2 cellular contexts compared by ENCODE assay signal in the genomic region with DNA sequence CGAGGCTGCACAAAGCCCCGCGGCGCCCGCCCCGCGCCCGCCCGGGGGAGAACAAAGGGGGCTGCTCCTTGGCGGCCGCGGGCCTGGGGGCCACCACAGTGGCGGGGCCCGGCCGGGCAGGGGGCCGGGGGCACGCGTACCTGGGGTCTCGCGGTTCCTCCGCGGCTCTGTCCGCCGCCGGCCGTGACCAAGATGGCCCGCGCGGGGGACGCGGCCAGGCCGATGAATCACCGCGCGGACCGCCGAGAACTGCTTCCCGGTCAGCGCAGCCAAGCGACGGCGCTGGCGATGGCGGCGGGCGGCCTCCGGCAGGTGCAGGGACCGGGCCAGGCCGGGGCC.
TF ChIP-seq lines count a peak whose summit lies in the region.

A gene (minus strand): TSS at position 330 of the 339 bp plus-strand sequence. CDS start 677 bp downstream, outside the sequence.

TF ChIP-seq in SK-N-SH, 30 proteins besides CTCF, POLR2A, EP300 and RAD21 (continued from another document and continues in another):
- TF ChIP-seq, protein P1, sequence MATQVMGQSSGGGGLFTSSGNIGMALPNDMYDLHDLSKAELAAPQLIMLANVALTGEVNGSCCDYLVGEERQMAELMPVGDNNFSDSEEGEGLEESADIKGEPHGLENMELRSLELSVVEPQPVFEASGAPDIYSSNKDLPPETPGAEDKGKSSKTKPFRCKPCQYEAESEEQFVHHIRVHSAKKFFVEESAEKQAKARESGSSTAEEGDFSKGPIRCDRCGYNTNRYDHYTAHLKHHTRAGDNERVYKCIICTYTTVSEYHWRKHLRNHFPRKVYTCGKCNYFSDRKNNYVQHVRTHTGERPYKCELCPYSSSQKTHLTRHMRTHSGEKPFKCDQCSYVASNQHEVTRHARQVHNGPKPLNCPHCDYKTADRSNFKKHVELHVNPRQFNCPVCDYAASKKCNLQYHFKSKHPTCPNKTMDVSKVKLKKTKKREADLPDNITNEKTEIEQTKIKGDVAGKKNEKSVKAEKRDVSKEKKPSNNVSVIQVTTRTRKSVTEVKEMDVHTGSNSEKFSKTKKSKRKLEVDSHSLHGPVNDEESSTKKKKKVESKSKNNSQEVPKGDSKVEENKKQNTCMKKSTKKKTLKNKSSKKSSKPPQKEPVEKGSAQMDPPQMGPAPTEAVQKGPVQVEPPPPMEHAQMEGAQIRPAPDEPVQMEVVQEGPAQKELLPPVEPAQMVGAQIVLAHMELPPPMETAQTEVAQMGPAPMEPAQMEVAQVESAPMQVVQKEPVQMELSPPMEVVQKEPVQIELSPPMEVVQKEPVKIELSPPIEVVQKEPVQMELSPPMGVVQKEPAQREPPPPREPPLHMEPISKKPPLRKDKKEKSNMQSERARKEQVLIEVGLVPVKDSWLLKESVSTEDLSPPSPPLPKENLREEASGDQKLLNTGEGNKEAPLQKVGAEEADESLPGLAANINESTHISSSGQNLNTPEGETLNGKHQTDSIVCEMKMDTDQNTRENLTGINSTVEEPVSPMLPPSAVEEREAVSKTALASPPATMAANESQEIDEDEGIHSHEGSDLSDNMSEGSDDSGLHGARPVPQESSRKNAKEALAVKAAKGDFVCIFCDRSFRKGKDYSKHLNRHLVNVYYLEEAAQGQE (IDR thresholded peaks at IDR 0.05; ENCODE audit: low read depth, low read length), result no peak
- TF ChIP-seq MEF2A (IDR thresholded peaks at IDR 0.05; ENCODE audit: borderline replicate concordance, low read depth) (no peak), FOSL2 (IDR thresholded peaks at IDR 0.05; ENCODE audit: borderline replicate concordance, low read depth) (peak; percentile 34; the same call in 1 of the 2 replicates), NRF1 (IDR thresholded peaks at IDR 0.05; ENCODE audit: low read depth, low read length) (no peak), GABPA (IDR thresholded peaks at IDR 0.05; ENCODE audit: low read depth) (peak; percentile 60), RXRA (IDR thresholded peaks at IDR 0.05; ENCODE audit: borderline replicate concordance, low read depth) (no peak), FOXM1 (IDR thresholded peaks at IDR 0.05; ENCODE audit: low read depth) (no peak), TAF1 (IDR thresholded peaks at IDR 0.05; ENCODE audit: borderline replicate concordance, low read depth, low read length) (0 out of 2 replicates have a peak, but pooled peaks have one; percentile 18), ELF1 (IDR thresholded peaks at IDR 0.05) (no peak), NFIC (IDR thresholded peaks at IDR 0.05; ENCODE audit: borderline replicate concordance) (no peak), TEAD4 (IDR thresholded peaks at IDR 0.05; ENCODE audit: borderline replicate concordance, insufficient read depth) (no peak), EZH2phosphoT487 (IDR thresholded peaks at IDR 0.05; ENCODE audit: borderline replicate concordance, low read depth) (no peak), SIN3A (IDR thresholded peaks at IDR 0.05; ENCODE audit: borderline replicate concordance, low read depth, low read length) (no peak), GATA2 (CRISPR knock-in tag; IDR thresholded peaks at IDR 0.05) (no peak), TCF12 (IDR thresholded peaks at IDR 0.05) (no peak)
- TF ChIP-seq, protein P2, sequence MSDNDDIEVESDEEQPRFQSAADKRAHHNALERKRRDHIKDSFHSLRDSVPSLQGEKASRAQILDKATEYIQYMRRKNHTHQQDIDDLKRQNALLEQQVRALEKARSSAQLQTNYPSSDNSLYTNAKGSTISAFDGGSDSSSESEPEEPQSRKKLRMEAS (IDR thresholded peaks at IDR 0.05; ENCODE audit: low read depth), result no peak; the same call in 1 of the 2 replicates
- TF ChIP-seq, protein P3, sequence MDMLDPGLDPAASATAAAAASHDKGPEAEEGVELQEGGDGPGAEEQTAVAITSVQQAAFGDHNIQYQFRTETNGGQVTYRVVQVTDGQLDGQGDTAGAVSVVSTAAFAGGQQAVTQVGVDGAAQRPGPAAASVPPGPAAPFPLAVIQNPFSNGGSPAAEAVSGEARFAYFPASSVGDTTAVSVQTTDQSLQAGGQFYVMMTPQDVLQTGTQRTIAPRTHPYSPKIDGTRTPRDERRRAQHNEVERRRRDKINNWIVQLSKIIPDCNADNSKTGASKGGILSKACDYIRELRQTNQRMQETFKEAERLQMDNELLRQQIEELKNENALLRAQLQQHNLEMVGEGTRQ (IDR thresholded peaks at IDR 0.05; ENCODE audit: borderline replicate concordance, low read depth, low read length), result no peak
- TF ChIP-seq, protein P4, sequence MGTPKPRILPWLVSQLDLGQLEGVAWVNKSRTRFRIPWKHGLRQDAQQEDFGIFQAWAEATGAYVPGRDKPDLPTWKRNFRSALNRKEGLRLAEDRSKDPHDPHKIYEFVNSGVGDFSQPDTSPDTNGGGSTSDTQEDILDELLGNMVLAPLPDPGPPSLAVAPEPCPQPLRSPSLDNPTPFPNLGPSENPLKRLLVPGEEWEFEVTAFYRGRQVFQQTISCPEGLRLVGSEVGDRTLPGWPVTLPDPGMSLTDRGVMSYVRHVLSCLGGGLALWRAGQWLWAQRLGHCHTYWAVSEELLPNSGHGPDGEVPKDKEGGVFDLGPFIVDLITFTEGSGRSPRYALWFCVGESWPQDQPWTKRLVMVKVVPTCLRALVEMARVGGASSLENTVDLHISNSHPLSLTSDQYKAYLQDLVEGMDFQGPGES (IDR thresholded peaks at IDR 0.05; ENCODE audit: low read depth, low read length), result no peak
- TF ChIP-seq, protein P5, sequence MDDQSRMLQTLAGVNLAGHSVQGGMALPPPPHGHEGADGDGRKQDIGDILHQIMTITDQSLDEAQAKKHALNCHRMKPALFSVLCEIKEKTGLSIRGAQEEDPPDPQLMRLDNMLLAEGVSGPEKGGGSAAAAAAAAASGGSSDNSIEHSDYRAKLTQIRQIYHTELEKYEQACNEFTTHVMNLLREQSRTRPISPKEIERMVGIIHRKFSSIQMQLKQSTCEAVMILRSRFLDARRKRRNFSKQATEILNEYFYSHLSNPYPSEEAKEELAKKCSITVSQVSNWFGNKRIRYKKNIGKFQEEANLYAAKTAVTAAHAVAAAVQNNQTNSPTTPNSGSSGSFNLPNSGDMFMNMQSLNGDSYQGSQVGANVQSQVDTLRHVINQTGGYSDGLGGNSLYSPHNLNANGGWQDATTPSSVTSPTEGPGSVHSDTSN (IDR thresholded peaks at IDR 0.05), result no peak
- TF ChIP-seq, protein P6, sequence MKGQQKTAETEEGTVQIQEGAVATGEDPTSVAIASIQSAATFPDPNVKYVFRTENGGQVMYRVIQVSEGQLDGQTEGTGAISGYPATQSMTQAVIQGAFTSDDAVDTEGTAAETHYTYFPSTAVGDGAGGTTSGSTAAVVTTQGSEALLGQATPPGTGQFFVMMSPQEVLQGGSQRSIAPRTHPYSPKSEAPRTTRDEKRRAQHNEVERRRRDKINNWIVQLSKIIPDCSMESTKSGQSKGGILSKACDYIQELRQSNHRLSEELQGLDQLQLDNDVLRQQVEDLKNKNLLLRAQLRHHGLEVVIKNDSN (IDR thresholded peaks at IDR 0.05; ENCODE audit: borderline replicate concordance, low read depth), result no peak

TF ChIP-seq in SK-N-SH treated with all-trans-retinoic acid at 6 μM for 48 hours, 23 proteins besides CTCF, POLR2A, EP300 and RAD21 (continued from another document):
- TF ChIP-seq, protein P7, sequence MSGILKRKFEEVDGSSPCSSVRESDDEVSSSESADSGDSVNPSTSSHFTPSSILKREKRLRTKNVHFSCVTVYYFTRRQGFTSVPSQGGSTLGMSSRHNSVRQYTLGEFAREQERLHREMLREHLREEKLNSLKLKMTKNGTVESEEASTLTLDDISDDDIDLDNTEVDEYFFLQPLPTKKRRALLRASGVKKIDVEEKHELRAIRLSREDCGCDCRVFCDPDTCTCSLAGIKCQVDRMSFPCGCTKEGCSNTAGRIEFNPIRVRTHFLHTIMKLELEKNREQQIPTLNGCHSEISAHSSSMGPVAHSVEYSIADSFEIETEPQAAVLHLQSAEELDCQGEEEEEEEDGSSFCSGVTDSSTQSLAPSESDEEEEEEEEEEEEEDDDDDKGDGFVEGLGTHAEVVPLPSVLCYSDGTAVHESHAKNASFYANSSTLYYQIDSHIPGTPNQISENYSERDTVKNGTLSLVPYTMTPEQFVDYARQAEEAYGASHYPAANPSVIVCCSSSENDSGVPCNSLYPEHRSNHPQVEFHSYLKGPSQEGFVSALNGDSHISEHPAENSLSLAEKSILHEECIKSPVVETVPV (CRISPR knock-in tag; IDR thresholded peaks at IDR 0.05), result no peak
- TF ChIP-seq PPARA (CRISPR knock-in tag; IDR thresholded peaks at IDR 0.05; ENCODE audit: borderline replicate concordance) (no peak), ZFP30 (CRISPR knock-in tag; IDR thresholded peaks at IDR 0.05) (no peak), TOX (CRISPR knock-in tag; IDR thresholded peaks at IDR 0.05; ENCODE audit: borderline replicate concordance) (no peak), OSR1 (CRISPR knock-in tag; IDR thresholded peaks at IDR 0.05) (no peak), ZFP3 (CRISPR knock-in tag; IDR thresholded peaks at IDR 0.05) (no peak)
TF ChIP-seq in SK-N-SH treated with all-trans-retinoic acid at 6 μM for 48 hours: peak in this region for 0.
